18 cellular contexts compared by ENCODE assay signal in the genomic region with DNA sequence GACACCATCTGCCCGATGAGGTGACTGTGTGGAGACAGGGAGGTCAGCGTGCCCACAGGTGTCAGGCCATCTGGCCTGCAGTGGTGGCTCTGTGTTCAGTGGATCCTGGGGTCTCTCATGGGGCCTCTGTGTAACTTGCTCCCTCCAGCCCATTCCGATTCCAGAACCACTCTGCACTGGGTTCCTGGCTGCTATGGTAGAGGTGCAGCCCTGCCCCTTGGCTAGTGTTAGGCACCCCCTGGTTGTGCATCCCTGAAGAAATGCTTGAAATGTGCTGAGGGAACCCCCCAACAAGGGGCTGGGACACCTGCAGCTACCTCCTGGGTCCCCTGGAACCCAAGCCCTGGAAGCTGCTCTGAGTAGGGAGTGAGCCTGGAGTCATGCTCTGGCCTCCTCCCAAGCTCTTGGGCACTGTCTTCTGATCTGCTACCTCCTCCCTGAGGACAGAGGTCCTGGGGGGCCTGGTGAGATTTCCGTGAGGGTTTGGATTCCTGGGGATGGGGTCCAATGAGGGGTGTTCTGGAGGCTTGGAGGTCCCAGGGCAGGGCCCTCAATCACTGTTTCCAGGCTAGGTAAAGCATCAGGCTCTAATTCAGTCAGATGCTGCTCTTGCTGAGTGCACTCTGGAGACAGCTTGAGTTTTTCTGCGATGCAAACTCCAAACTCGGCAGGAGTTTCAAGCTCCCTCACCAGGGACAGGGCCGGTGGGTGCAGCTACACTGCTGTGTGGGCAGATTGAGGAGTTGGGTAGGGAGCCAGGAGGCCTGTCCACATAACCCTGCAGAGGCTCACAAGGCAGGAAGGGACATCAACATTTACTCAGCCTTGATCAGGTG. TPM values are rescaled to one million over a fixed set of nuclear protein-coding genes. Genes with fewer than 3 reads are reported as not detected.
DNase-seq lines count a peak whose midpoint lies in the region; TF ChIP-seq lines count a peak whose summit lies in the region.
"Had no signal": no experiment of that assay in that cellular context is flagged by ENCODE, and none has a peak within 500 bp of the region (broad histone marks: within the 10 kb centered on the region; RNA-seq: fewer than 3 reads in every experiment).

No MANE protein-coding gene starts in this region.

- no peak overlapping the region for H3K27ac Mint-ChIP-seq in activated CD4-positive, alpha-beta memory T cell treated with anti-CD3 and anti-CD28 coated beads, Interleukin-2, amount 10 ng/mL, durations not matched to agents 7 days and 5 days
- H3K27ac Mint-ChIP-seq in activated CD4-positive, alpha-beta memory T cell treated with anti-CD3 and anti-CD28 coated beads for 36 hours, result no peak overlapping the region
- no peak overlapping the region for H3K27ac Mint-ChIP-seq in osteocyte (ENCODE audit: unreplicated experiment)

- H3K9me3 ChIP-seq in esophagus squamous epithelium, result no peaks in the 10 kb centered on the region
- H3K9me3 ChIP-seq: HAP-1 had no signal

- H3K4me3 Mint-ChIP-seq in activated CD4-positive, alpha-beta memory T cell treated with anti-CD3 and anti-CD28 coated beads, Interleukin-2, amount 10 ng/mL, durations not matched to agents 7 days and 5 days, result no peak overlapping the region
- H3K4me3 Mint-ChIP-seq in activated CD4-positive, alpha-beta memory T cell treated with anti-CD3 and anti-CD28 coated beads for 36 hours, result no peak overlapping the region
- no peak overlapping the region for H3K4me3 Mint-ChIP-seq in osteocyte (ENCODE audit: unreplicated experiment)

- H3K27me3 Mint-ChIP-seq in activated CD4-positive, alpha-beta memory T cell treated with anti-CD3 and anti-CD28 coated beads, Interleukin-2, amount 10 ng/mL, durations not matched to agents 7 days and 5 days, result no peaks in the 10 kb centered on the region
- H3K27me3 Mint-ChIP-seq in activated CD4-positive, alpha-beta memory T cell treated with anti-CD3 and anti-CD28 coated beads for 36 hours, result peaks cover 6% of the 10 kb centered on the region
- H3K27me3 Mint-ChIP-seq in osteocyte (ENCODE audit: unreplicated experiment), result peaks cover 6% of the 10 kb centered on the region

- H3K4me1 Mint-ChIP-seq in activated CD4-positive, alpha-beta memory T cell treated with anti-CD3 and anti-CD28 coated beads, Interleukin-2, amount 10 ng/mL, durations not matched to agents 7 days and 5 days, result no peaks in the 10 kb centered on the region
- H3K4me1 Mint-ChIP-seq in activated CD4-positive, alpha-beta memory T cell treated with anti-CD3 and anti-CD28 coated beads for 36 hours (ENCODE audit: low read depth), result no peaks in the 10 kb centered on the region
- H3K4me1 Mint-ChIP-seq in osteocyte (ENCODE audit: unreplicated experiment), result no peaks in the 10 kb centered on the region

- no peaks in the 10 kb centered on the region for H3K36me3 ChIP-seq in esophagus squamous epithelium
- H3K36me3 ChIP-seq: HAP-1 had no signal

- CTCF ChIA-PET in activated CD4-positive, alpha-beta memory T cell treated with anti-CD3 and anti-CD28 coated beads, Interleukin-2, amount 10 ng/mL, durations not matched to agents 7 days and 5 days (lab: Charles Lee), result no interaction called here
- CTCF ChIA-PET in activated CD4-positive, alpha-beta memory T cell treated with anti-CD3 and anti-CD28 coated beads for 36 hours (lab: Charles Lee), result no interaction called here

- POLR2A ChIA-PET in activated CD4-positive, alpha-beta memory T cell treated with anti-CD3 and anti-CD28 coated beads, Interleukin-2, amount 10 ng/mL, durations not matched to agents 7 days and 5 days (lab: Charles Lee), result no interaction called here
- POLR2A ChIA-PET in activated CD4-positive, alpha-beta memory T cell treated with anti-CD3 and anti-CD28 coated beads for 36 hours (lab: Charles Lee), result no interaction called here

- peak; percentile 5 for DNase-seq in activated CD4-positive, alpha-beta memory T cell treated with anti-CD3 and anti-CD28 coated beads, Interleukin-2, amount 10 ng/mL, durations not matched to agents 7 days and 5 days
- no peak for DNase-seq in activated CD4-positive, alpha-beta memory T cell treated with anti-CD3 and anti-CD28 coated beads for 36 hours
- peak; percentile 7 for DNase-seq in AG08396 (ENCODE audit: low spot score)
- DNase-seq in ecto neural progenitor cell (ENCODE audit: low spot score), result peak; percentile 29
- DNase-seq in osteocyte (ENCODE audit: extremely low spot score, unreplicated experiment), result peak; percentile 76
- no peak for DNase-seq in Kasumi-1 (lab: John Stamatoyannopoulos, UW)
- DNase-seq in NCI-H82 treated with DMSO at 0.1 percent for 48 hours (lab: John Stamatoyannopoulos, UW; ENCODE audit: unreplicated experiment), result no peak
- no peak for DNase-seq in esophagus squamous epithelium (lab: John Stamatoyannopoulos, UW)
- DNase-seq: 8988T, DMS53, IMR-90, NCI-H1417, NCI-H2029, NCI-H510A, NCI-H82 had no signal

- TF ChIP-seq CTCF in osteocyte (IDR thresholded peaks at IDR 0.05) (no peak), esophagus squamous epithelium (IDR thresholded peaks at IDR 0.05) (no peak)

- TF ChIP-seq POLR2A in esophagus squamous epithelium (IDR thresholded peaks at IDR 0.05), result no peak

- H3K36me3 Mint-ChIP-seq in activated CD4-positive, alpha-beta memory T cell treated with anti-CD3 and anti-CD28 coated beads, Interleukin-2, amount 10 ng/mL, durations not matched to agents 7 days and 5 days (ENCODE audit: low read depth), result no peaks in the 10 kb centered on the region
- H3K36me3 Mint-ChIP-seq in activated CD4-positive, alpha-beta memory T cell treated with anti-CD3 and anti-CD28 coated beads for 36 hours, result no peaks in the 10 kb centered on the region
- no peaks in the 10 kb centered on the region for H3K36me3 Mint-ChIP-seq in osteocyte (ENCODE audit: unreplicated experiment)

- intact Hi-C loops in activated CD4-positive, alpha-beta memory T cell treated with anti-CD3 and anti-CD28 coated beads for 36 hours (cut with micrococcal nuclease), result no loop called here
- intact Hi-C loops in esophagus squamous epithelium (cut with DNase I), result no loop called here

- no peaks in the 10 kb centered on the region for H3K9me3 Mint-ChIP-seq in activated CD4-positive, alpha-beta memory T cell treated with anti-CD3 and anti-CD28 coated beads, Interleukin-2, amount 10 ng/mL, durations not matched to agents 7 days and 5 days
- H3K9me3 Mint-ChIP-seq in activated CD4-positive, alpha-beta memory T cell treated with anti-CD3 and anti-CD28 coated beads for 36 hours, result no peaks in the 10 kb centered on the region
- no peaks in the 10 kb centered on the region for H3K9me3 Mint-ChIP-seq in osteocyte (ENCODE audit: unreplicated experiment)

- no peak overlapping the region for H3K27ac ChIP-seq in esophagus squamous epithelium
- H3K27ac ChIP-seq: C4-2B had no signal

- H3K4me1 ChIP-seq in esophagus squamous epithelium, result no peaks in the 10 kb centered on the region
- H3K4me1 ChIP-seq: HAP-1 had no signal

- WGBS in esophagus squamous epithelium, 2 donors, result 63 to 66% methylated on average over 3 to 5 of the region's 7 CpGs

- no peak overlapping the region for H3K4me3 ChIP-seq in esophagus squamous epithelium
- H3K4me3 ChIP-seq: HAP-1 had no signal

- H3K27me3 ChIP-seq in esophagus squamous epithelium, result peaks cover 0 to 6% (median 0%) of the 10 kb centered on the region in 4 donors

RNA-seq across cellular contexts. Expression of a gene that starts 27.7 kb away (rescaled TPM):
- not detected for total RNA-seq in activated CD4-positive, alpha-beta memory T cell treated with anti-CD3 and anti-CD28 coated beads, Interleukin-2, amount 10 ng/mL, durations not matched to agents 7 days and 5 days
- not detected for total RNA-seq in activated CD4-positive, alpha-beta memory T cell treated with anti-CD3 and anti-CD28 coated beads for 36 hours
- total RNA-seq in osteocyte, result not detected in 2 replicates
- total RNA-seq in esophagus squamous epithelium, result 10 to 100 TPM in 2 of 4 donors, 1 to 10 TPM in 2; 7.1 to 35.9 (median 13.2) TPM
- total RNA-seq: HT-29, IMR-90 had no signal

Comparison
In these comparisons a context has a peak if more than half of its experiments do, and no peak if none do; other contexts are left out.
1. DNase-seq: peak in activated CD4-positive, alpha-beta memory T cell treated with anti-CD3 and anti-CD28 coated beads, Interleukin-2, amount 10 ng/mL, durations not matched to agents 7 days and 5 days (single experiment), AG08396 (single experiment), ecto neural progenitor cell (single experiment) and osteocyte (single experiment); none in activated CD4-positive, alpha-beta memory T cell treated with anti-CD3 and anti-CD28 coated beads for 36 hours (single experiment), Kasumi-1 (0 of 2), NCI-H82 treated with DMSO at 0.1 percent for 48 hours (single experiment) and esophagus squamous epithelium (single experiment).